10 cellular contexts compared by ENCODE assay signal in genomic region chr9:70466976-70467551, GRCh38. TPM values are rescaled to one million over a fixed set of nuclear protein-coding genes. Genes with fewer than 3 reads are reported as not detected.
DNase-seq lines count a peak whose midpoint lies in the region; ATAC-seq and TF ChIP-seq lines count a peak whose summit lies in the region.
"Had no signal": no experiment of that assay in that cellular context is flagged by ENCODE, and none has a peak within 500 bp of the region (broad histone marks: within the 10 kb centered on the region; RNA-seq: fewer than 3 reads in every experiment).

No MANE protein-coding gene starts in this region.

- intact Hi-C loops in activated T-helper 2 cell treated with anti-CD3 and anti-CD28 coated beads, Interferon-gamma antibody, Interleukin-2, Interleukin-4, amounts not matched to agents 10 μg/mL and 5 μg/mL and 100 μg/mL, durations not matched to agents 14 hours and 24 hours and 36 hours (cut with micrococcal nuclease): loop anchor here (5.0 kb wide), 1 partner anchor 55 kb away; the partner anchor contains the start of gene KLF9
- intact Hi-C loops in left lung (cut with DNase I) (no loop called here), esophagus squamous epithelium (cut with DNase I) (no loop called here)

- H3K27me3 Mint-ChIP-seq in activated T-helper 2 cell treated with anti-CD3 and anti-CD28 coated beads, Interferon-gamma antibody, Interleukin-2, Interleukin-4, amounts not matched to agents 10 μg/mL and 5 μg/mL and 100 μg/mL, durations not matched to agents 14 hours and 24 hours and 36 hours (ENCODE audit: low read depth): no peaks in the 10 kb centered on the region
- no peaks in the 10 kb centered on the region for H3K27me3 Mint-ChIP-seq in stimulated activated naive CD8-positive, alpha-beta T cell treated with anti-CD3 and anti-CD28 coated beads, Interleukin-15, Interleukin-2, amounts not matched to agents 100 ng/mL and 50 ng/mL, for 24 hours

- no peak for TF ChIP-seq POLR2A in esophagus squamous epithelium (IDR thresholded peaks at IDR 0.05)

- H3K9me3 Mint-ChIP-seq in activated T-helper 2 cell treated with anti-CD3 and anti-CD28 coated beads, Interferon-gamma antibody, Interleukin-2, Interleukin-4, amounts not matched to agents 10 μg/mL and 5 μg/mL and 100 μg/mL, durations not matched to agents 14 hours and 24 hours and 36 hours: no peaks in the 10 kb centered on the region
- no peaks in the 10 kb centered on the region for H3K9me3 Mint-ChIP-seq in stimulated activated naive CD8-positive, alpha-beta T cell treated with anti-CD3 and anti-CD28 coated beads, Interleukin-15, Interleukin-2, amounts not matched to agents 100 ng/mL and 50 ng/mL, for 24 hours

- 66 to 69% methylated on average over 2 to 4 of the region's 5 CpGs for WGBS in esophagus squamous epithelium, 2 donors

- H3K9me3 ChIP-seq in left lung (no peaks in the 10 kb centered on the region), esophagus squamous epithelium (no peaks in the 10 kb centered on the region)
- H3K9me3 ChIP-seq: MG63 had no signal

- H3K27ac ChIP-seq in left lung (peak overlapping the region in 1 of 2 donors; percentile 60), esophagus squamous epithelium (peak overlapping the region in 2 of 4 donors; percentile 45 to 47)
- H3K27ac ChIP-seq: SK-N-MC had no signal

- no peak overlapping the region for H3K4me3 Mint-ChIP-seq in activated T-helper 2 cell treated with anti-CD3 and anti-CD28 coated beads, Interferon-gamma antibody, Interleukin-2, Interleukin-4, amounts not matched to agents 10 μg/mL and 5 μg/mL and 100 μg/mL, durations not matched to agents 14 hours and 24 hours and 36 hours (ENCODE audit: low read depth)
- no peak overlapping the region for H3K4me3 Mint-ChIP-seq in stimulated activated naive CD8-positive, alpha-beta T cell treated with anti-CD3 and anti-CD28 coated beads, Interleukin-15, Interleukin-2, amounts not matched to agents 100 ng/mL and 50 ng/mL, for 24 hours

- no peaks in the 10 kb centered on the region for H3K36me3 Mint-ChIP-seq in activated T-helper 2 cell treated with anti-CD3 and anti-CD28 coated beads, Interferon-gamma antibody, Interleukin-2, Interleukin-4, amounts not matched to agents 10 μg/mL and 5 μg/mL and 100 μg/mL, durations not matched to agents 14 hours and 24 hours and 36 hours (ENCODE audit: low read depth)
- H3K36me3 Mint-ChIP-seq in stimulated activated naive CD8-positive, alpha-beta T cell treated with anti-CD3 and anti-CD28 coated beads, Interleukin-15, Interleukin-2, amounts not matched to agents 100 ng/mL and 50 ng/mL, for 24 hours (ENCODE audit: low read depth): no peaks in the 10 kb centered on the region

- H3K4me1 Mint-ChIP-seq in activated T-helper 2 cell treated with anti-CD3 and anti-CD28 coated beads, Interferon-gamma antibody, Interleukin-2, Interleukin-4, amounts not matched to agents 10 μg/mL and 5 μg/mL and 100 μg/mL, durations not matched to agents 14 hours and 24 hours and 36 hours (ENCODE audit: low read depth): peaks cover 35% of the 10 kb centered on the region
- peaks cover 60% of the 10 kb centered on the region for H3K4me1 Mint-ChIP-seq in stimulated activated naive CD8-positive, alpha-beta T cell treated with anti-CD3 and anti-CD28 coated beads, Interleukin-15, Interleukin-2, amounts not matched to agents 100 ng/mL and 50 ng/mL, for 24 hours (ENCODE audit: low read depth)

- no peak for TF ChIP-seq CTCF in left lung (IDR thresholded peaks at IDR 0.05)
- TF ChIP-seq CTCF in esophagus squamous epithelium (IDR thresholded peaks at IDR 0.05): no peak

- H3K4me1 ChIP-seq in left lung (peaks cover 4 to 44% of the 10 kb centered on the region in 2 donors), esophagus squamous epithelium (peaks cover 7 to 28% (median 12%) of the 10 kb centered on the region in 3 donors)

- H3K36me3 ChIP-seq in left lung (no peaks in the 10 kb centered on the region), esophagus squamous epithelium (no peaks in the 10 kb centered on the region)
- H3K36me3 ChIP-seq: MG63 had no signal

- H3K4me3 ChIP-seq in left lung: no peak overlapping the region
- no peak overlapping the region for H3K4me3 ChIP-seq in esophagus squamous epithelium
- H3K4me3 ChIP-seq: MG63, SK-N-MC had no signal

- peak; percentile 72 for ATAC-seq in left lung
- no peak for ATAC-seq in HG03432 (IDR thresholded peaks at IDR 0.05; ENCODE audit: unreplicated experiment)

- H3K27me3 ChIP-seq in left lung (no peaks in the 10 kb centered on the region), esophagus squamous epithelium (no peaks in the 10 kb centered on the region)
- H3K27me3 ChIP-seq: MG63 had no signal

- peak overlapping the region; percentile 72 for H3K27ac Mint-ChIP-seq in activated T-helper 2 cell treated with anti-CD3 and anti-CD28 coated beads, Interferon-gamma antibody, Interleukin-2, Interleukin-4, amounts not matched to agents 10 μg/mL and 5 μg/mL and 100 μg/mL, durations not matched to agents 14 hours and 24 hours and 36 hours
- peak overlapping the region; percentile 46 for H3K27ac Mint-ChIP-seq in stimulated activated naive CD8-positive, alpha-beta T cell treated with anti-CD3 and anti-CD28 coated beads, Interleukin-15, Interleukin-2, amounts not matched to agents 100 ng/mL and 50 ng/mL, for 24 hours

- peak; percentile 7 to 35 for DNase-seq in activated CD4-positive, alpha-beta T cell treated with anti-CD3 and anti-CD28 coated beads for 24 hours (ENCODE audit: low read depth in 2 of 2)
- DNase-seq in activated CD4-positive, alpha-beta T cell treated with anti-CD3 and anti-CD28 coated beads, Interleukin-2, amount 50 U/mL, for 1 hour: no peak
- DNase-seq in activated T-helper 2 cell treated with anti-CD3 and anti-CD28 coated beads, Interferon-gamma antibody, Interleukin-2, Interleukin-4, amounts not matched to agents 10 μg/mL and 5 μg/mL and 100 μg/mL, durations not matched to agents 14 hours and 24 hours and 36 hours (ENCODE audit: low spot score): no peak
- DNase-seq in left lung: no peak
- DNase-seq in NCI-H524 (lab: John Stamatoyannopoulos, UW): no peak
- no peak for DNase-seq in esophagus squamous epithelium (lab: John Stamatoyannopoulos, UW)
- DNase-seq: MG63 had no signal

RNA-seq across cellular contexts. Expression of gene KLF9, which starts 52.6 kb away (rescaled TPM):
- 13.5 and 13.7 TPM in 2 replicates for total RNA-seq in activated T-helper 2 cell treated with anti-CD3 and anti-CD28 coated beads, Interferon-gamma antibody, Interleukin-2, Interleukin-4, amounts not matched to agents 10 μg/mL and 5 μg/mL and 100 μg/mL, durations not matched to agents 14 hours and 24 hours and 36 hours
- 10 to 100 TPM; 25.2 to 42.0 TPM for total RNA-seq in left lung
- 10 to 100 TPM; 13.7 to 71.0 (median 17.3) TPM for total RNA-seq in esophagus squamous epithelium

Comparison
In these comparisons a context has a peak if more than half of its experiments do, and no peak if none do; other contexts are left out.
1. DNase-seq: peak in activated CD4-positive, alpha-beta T cell treated with anti-CD3 and anti-CD28 coated beads for 24 hours (2 of 2); none in activated CD4-positive, alpha-beta T cell treated with anti-CD3 and anti-CD28 coated beads, Interleukin-2, amount 50 U/mL, for 1 hour (single experiment), activated T-helper 2 cell treated with anti-CD3 and anti-CD28 coated beads, Interferon-gamma antibody, Interleukin-2, Interleukin-4, amounts not matched to agents 10 μg/mL and 5 μg/mL and 100 μg/mL, durations not matched to agents 14 hours and 24 hours and 36 hours (single experiment), left lung (0 of 2), NCI-H524 (0 of 2) and esophagus squamous epithelium (single experiment).